9 cellular contexts compared by ENCODE assay signal in the genomic region with DNA sequence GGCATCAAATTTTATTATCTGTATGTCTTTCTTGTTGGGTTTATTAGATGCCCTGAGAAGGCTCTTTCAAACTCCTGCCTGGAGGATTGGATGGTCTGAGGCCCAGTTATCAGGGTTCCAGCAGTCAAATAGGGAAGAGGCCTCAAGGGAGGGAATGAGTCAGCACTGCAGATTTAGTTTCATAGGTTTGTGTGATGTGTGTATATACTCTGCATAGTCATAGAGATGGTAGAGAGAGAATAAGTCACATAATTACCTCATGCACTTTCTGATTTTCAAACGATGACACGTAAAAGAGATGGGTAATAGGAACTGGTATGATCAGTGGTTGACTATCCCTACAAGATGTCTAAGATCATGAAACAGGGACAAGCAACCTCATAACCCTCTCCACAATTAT.
A peak's percentile ranks its signal among the peaks of the same experiment; 100 is the strongest.
DNase-seq lines count a peak whose midpoint lies in the region; ATAC-seq, FAIRE-seq and TF ChIP-seq lines count a peak whose summit lies in the region.
"Had no signal": no experiment of that assay in that cellular context is flagged by ENCODE, and none has a peak within 500 bp of the region (broad histone marks: within the 10 kb centered on the region; RNA-seq: fewer than 3 reads in every experiment).

No MANE protein-coding gene starts in this region.

- H3K27ac Mint-ChIP-seq in MCF 10A (ENCODE audit: low read depth, unreplicated experiment): peak overlapping the region; percentile 5

- no peaks in the 10 kb centered on the region for H3F3A ChIP-seq in PC-3 (ENCODE audit: low read length, unreplicated experiment)

- DNase-seq in MCF 10A (ENCODE audit: unreplicated experiment) (peak; percentile 24), breast epithelium (ENCODE audit: low spot score in 2 of 2) (no peak), PC-3 (peak; percentile 22), stromal cell of bone marrow (ENCODE audit: low read depth) (peak; percentile 52), lower leg skin (ENCODE audit: low spot score in 2 of 2) (no peak), H54 (ENCODE audit: insufficient read length, low spot score) (no peak)
- no peak for DNase-seq in activated T-cell treated with anti-CD3 and anti-CD28 coated beads, Interleukin-2, amount 50 U/mL, for 1 hour
- DNase-seq: anterior cingulate cortex had no signal

- BruUV-seq in MCF 10A (replicated peaks; lab: Mats Ljungman, UMichigan): no TSS peak
- no TSS peak for BruUV-seq in PC-3 (replicated peaks; lab: Mats Ljungman, UMichigan)

- FAIRE-seq in H54 (lab: Jason Lieb, UNC): no peak

- no peaks in the 10 kb centered on the region for H3K9me3 ChIP-seq in breast epithelium
- no peaks in the 10 kb centered on the region for H3K9me3 ChIP-seq in PC-3 (ENCODE audit: low read length)

- ATAC-seq in HG02840 (IDR thresholded peaks at IDR 0.05; ENCODE audit: low FRiP score, unreplicated experiment) (peak; percentile 82), PC-3 (peak; percentile 59; the same call in 1 of the 2 replicates)

- H2AFZ ChIP-seq in PC-3 (ENCODE audit: low read length): no peak overlapping the region

- CTCF ChIA-PET in MCF 10A (lab: Yijun Ruan, JAX) (interaction anchor here (0.6 to 0.7 kb wide), 2 partner anchors 60 to 757 kb away, joined by 3 read pairs; no protein-coding TSS in a partner anchor), PC-3 (lab: Charles Lee) (no interaction called here)

- H3K36me3 ChIP-seq in breast epithelium: no peaks in the 10 kb centered on the region
- H3K36me3 ChIP-seq in PC-3 (ENCODE audit: low read depth, low read length): no peaks in the 10 kb centered on the region

- no peak overlapping the region for H3K9ac ChIP-seq in PC-3 (ENCODE audit: low read length)

- H3K4me3 ChIP-seq in breast epithelium (no peak overlapping the region), PC-3 (ENCODE audit: low read length) (no peak overlapping the region), lower leg skin (ENCODE audit: low read depth, poor library complexity, severe bottlenecking) (no peak overlapping the region)

- intact Hi-C loops in MCF 10A (cut with micrococcal nuclease) (no loop called here), breast epithelium (cut with DNase I; ENCODE audit: low total_unique reads) (no loop called here), PC-3 (cut with micrococcal nuclease) (no loop called here), lower leg skin (cut with DNase I; ENCODE audit: low total_unique reads) (no loop called here)

- peaks cover 5% of the 10 kb centered on the region for H3K4me1 Mint-ChIP-seq in MCF 10A (ENCODE audit: insufficient read depth, unreplicated experiment)

- 70 to 86% methylated on average over 2 of the region's 2 CpGs for WGBS in lower leg skin, 2 donors

- H3K79me2 ChIP-seq in PC-3 (ENCODE audit: low read length): no peaks in the 10 kb centered on the region

- no peak for TF ChIP-seq POLR2A in breast epithelium (IDR thresholded peaks at IDR 0.05)
- TF ChIP-seq POLR2A in lower leg skin (IDR thresholded peaks at IDR 0.05): no peak
- no peak for TF ChIP-seq POLR2A in H54 (IDR thresholded peaks at IDR 0.05; ENCODE audit: low read depth, low read length)

- TF ChIP-seq CTCF in MCF 10A (IDR thresholded peaks at IDR 0.05; ENCODE audit: unreplicated experiment): no peak
- TF ChIP-seq CTCF in breast epithelium (IDR thresholded peaks at IDR 0.05): no peak
- TF ChIP-seq CTCF in PC-3 (conservative IDR thresholded peaks at IDR 0.05; ENCODE audit: low read depth, low read length): no peak
- no peak for TF ChIP-seq CTCF in lower leg skin (IDR thresholded peaks at IDR 0.05)

- POLR2A ChIA-PET in MCF 10A (lab: Yijun Ruan, JAX): interaction anchor here (1.9 kb wide), 1 partner anchor 13 kb away, joined by 4 read pairs; no protein-coding TSS in a partner anchor
- POLR2A ChIA-PET in PC-3 (lab: Charles Lee; ENCODE audit: unreplicated experiment): no interaction called here

- peaks cover 5% of the 10 kb centered on the region for H3K36me3 Mint-ChIP-seq in MCF 10A (ENCODE audit: insufficient read depth, unreplicated experiment)

- H3K27me3 Mint-ChIP-seq in MCF 10A (ENCODE audit: insufficient read depth, unreplicated experiment): no peaks in the 10 kb centered on the region

- H3K27me3 ChIP-seq in breast epithelium: no peaks in the 10 kb centered on the region
- no peaks in the 10 kb centered on the region for H3K27me3 ChIP-seq in PC-3 (ENCODE audit: low read length)

- H3K9me3 Mint-ChIP-seq in MCF 10A (ENCODE audit: unreplicated experiment): peaks cover 7% of the 10 kb centered on the region

- no peaks in the 10 kb centered on the region for H3K4me1 ChIP-seq in breast epithelium
- peaks cover 6% of the 10 kb centered on the region; the same call in 1 of the 2 replicates for H3K4me1 ChIP-seq in PC-3 (ENCODE audit: insufficient read depth, low read length)

- H3K4me3 Mint-ChIP-seq in MCF 10A (ENCODE audit: unreplicated experiment): no peak overlapping the region

- H3K4me2 ChIP-seq in PC-3 (ENCODE audit: low read length): no peak overlapping the region

- H4K20me1 ChIP-seq in PC-3 (ENCODE audit: low read length): no peaks in the 10 kb centered on the region

- H3K9me2 ChIP-seq in PC-3 (replicated peaks; ENCODE audit: low read length): no peaks in the 10 kb centered on the region

- H3K27ac ChIP-seq in breast epithelium (no peak overlapping the region), PC-3 (ENCODE audit: low read length) (no peak overlapping the region)

Comparison
In these comparisons a context has a peak if more than half of its experiments do, and no peak if none do; other contexts are left out.
1. DNase-seq: peak in MCF 10A (single experiment), PC-3 (single experiment) and stromal cell of bone marrow (single experiment); none in breast epithelium (0 of 2), lower leg skin (0 of 2), activated T-cell treated with anti-CD3 and anti-CD28 coated beads, Interleukin-2, amount 50 U/mL, for 1 hour (single experiment) and H54 (single experiment).